20 cellular contexts compared by ENCODE assay signal in genomic region chr13:98529171-98529570, GRCh38. TPM values are rescaled to one million over a fixed set of nuclear protein-coding genes. Genes with fewer than 3 reads are reported as not detected.
DNase-seq lines count a peak whose midpoint lies in the region; ATAC-seq and TF ChIP-seq lines count a peak whose summit lies in the region.
"Had no signal": no experiment of that assay in that cellular context is flagged by ENCODE, and none has a peak within 500 bp of the region (broad histone marks: within the 10 kb centered on the region; RNA-seq: fewer than 3 reads in every experiment).

No MANE protein-coding gene starts in this region.

- no peaks in the 10 kb centered on the region for H3K9me3 Mint-ChIP-seq in stimulated activated memory B cell treated with anti-CD40 and anti-IgM and Interleukin-4, amounts not matched to agents 10 μg/mL and 1 μg/mL and 100 μg/mL, for 72 hours

- CTCF ChIA-PET in RWPE1 (lab: Yijun Ruan, JAX) = no interaction called here

- ATAC-seq in Right ventricle myocardium inferior (peak; percentile 7), left ventricle myocardium superior (no peak), HG02970 (IDR thresholded peaks at IDR 0.05; ENCODE audit: low FRiP score, unreplicated experiment) (no peak)
- no peak for ATAC-seq in stimulated activated memory B cell treated with anti-CD40 and anti-IgM and Interleukin-4, amounts not matched to agents 10 μg/mL and 1 μg/mL and 100 μg/mL, for 72 hours

- H3K27ac Mint-ChIP-seq in stimulated activated memory B cell treated with anti-CD40 and anti-IgM and Interleukin-4, amounts not matched to agents 10 μg/mL and 1 μg/mL and 100 μg/mL, for 72 hours = peak overlapping the region; percentile 45

- TF ChIP-seq CTCF in RWPE1 (conservative IDR thresholded peaks at IDR 0.05; ENCODE audit: low read depth) (no peak), GM10266 (IDR thresholded peaks at IDR 0.05; ENCODE audit: control insufficient read depth, insufficient read depth, low read depth, missing control alignments) (no peak)

- H3K36me3 Mint-ChIP-seq in stimulated activated memory B cell treated with anti-CD40 and anti-IgM and Interleukin-4, amounts not matched to agents 10 μg/mL and 1 μg/mL and 100 μg/mL, for 72 hours = peaks cover 11% of the 10 kb centered on the region

- H3K27ac ChIP-seq in RWPE1 (peak overlapping the region; percentile 14; the same call in 1 of the 2 replicates), epithelial cell of prostate (peak overlapping the region; percentile 10)
- H3K27ac ChIP-seq: coronary artery, skin epidermis, tibial artery had no signal

- H3K27me3 Mint-ChIP-seq in stimulated activated memory B cell treated with anti-CD40 and anti-IgM and Interleukin-4, amounts not matched to agents 10 μg/mL and 1 μg/mL and 100 μg/mL, for 72 hours = no peaks in the 10 kb centered on the region

- intact Hi-C loops in Right ventricle myocardium inferior (cut with DNase I) = no loop called here
- intact Hi-C loops in left ventricle myocardium superior (cut with micrococcal nuclease) = no loop called here

- POLR2A ChIA-PET in RWPE1 (lab: Yijun Ruan, JAX; ENCODE audit: low non-redundant PET) = interaction anchor here (0.5 kb wide), 1 partner anchor 12 kb away, joined by 10 read pairs; no protein-coding TSS in a partner anchor

- H3K4me1 Mint-ChIP-seq in stimulated activated memory B cell treated with anti-CD40 and anti-IgM and Interleukin-4, amounts not matched to agents 10 μg/mL and 1 μg/mL and 100 μg/mL, for 72 hours = peaks cover 96% of the 10 kb centered on the region

- DNase-seq in Right ventricle myocardium inferior (ENCODE audit: missing footprints) = peak; percentile 50
- DNase-seq in left ventricle myocardium superior = no peak
- no peak for DNase-seq in RWPE1 (ENCODE audit: low spot score)
- DNase-seq in epithelial cell of prostate (ENCODE audit: low read depth, low spot score) = no peak
- DNase-seq in NCI-H1105 treated with DMSO at 0.1 percent for 48 hours (lab: John Stamatoyannopoulos, UW) = no peak
- DNase-seq in GM10266 (ENCODE audit: extremely low spot score) = no peak
- DNase-seq: activated CD4-positive, CD25-positive, alpha-beta regulatory T cell treated with anti-CD3 and anti-CD28 coated beads, Interleukin-2, amount 50 U/mL, for 72 hours; AML-193; foreskin melanocyte; NCI-H2029 treated with DMSO at 0.1 percent for 48 hours; NCI-H510A; posterior cingulate gyrus; SHP77; stimulated activated CD4-positive, alpha-beta T cell treated with anti-CD3 and anti-CD28 coated beads, Interleukin-4, amount 100 ng/mL, for 24 hours; T-helper 9 cell; tibial artery had no signal

- H3K4me3 Mint-ChIP-seq in stimulated activated memory B cell treated with anti-CD40 and anti-IgM and Interleukin-4, amounts not matched to agents 10 μg/mL and 1 μg/mL and 100 μg/mL, for 72 hours = no peak overlapping the region

RNA-seq across cellular contexts. Expression of gene STK24, which starts 47.7 kb away (rescaled TPM):
- total RNA-seq in Right ventricle myocardium inferior (69.6 TPM), left ventricle myocardium superior (71.7 TPM)
